Comparison of ENCODE assay signal across 1 cellular context in the genomic region with DNA sequence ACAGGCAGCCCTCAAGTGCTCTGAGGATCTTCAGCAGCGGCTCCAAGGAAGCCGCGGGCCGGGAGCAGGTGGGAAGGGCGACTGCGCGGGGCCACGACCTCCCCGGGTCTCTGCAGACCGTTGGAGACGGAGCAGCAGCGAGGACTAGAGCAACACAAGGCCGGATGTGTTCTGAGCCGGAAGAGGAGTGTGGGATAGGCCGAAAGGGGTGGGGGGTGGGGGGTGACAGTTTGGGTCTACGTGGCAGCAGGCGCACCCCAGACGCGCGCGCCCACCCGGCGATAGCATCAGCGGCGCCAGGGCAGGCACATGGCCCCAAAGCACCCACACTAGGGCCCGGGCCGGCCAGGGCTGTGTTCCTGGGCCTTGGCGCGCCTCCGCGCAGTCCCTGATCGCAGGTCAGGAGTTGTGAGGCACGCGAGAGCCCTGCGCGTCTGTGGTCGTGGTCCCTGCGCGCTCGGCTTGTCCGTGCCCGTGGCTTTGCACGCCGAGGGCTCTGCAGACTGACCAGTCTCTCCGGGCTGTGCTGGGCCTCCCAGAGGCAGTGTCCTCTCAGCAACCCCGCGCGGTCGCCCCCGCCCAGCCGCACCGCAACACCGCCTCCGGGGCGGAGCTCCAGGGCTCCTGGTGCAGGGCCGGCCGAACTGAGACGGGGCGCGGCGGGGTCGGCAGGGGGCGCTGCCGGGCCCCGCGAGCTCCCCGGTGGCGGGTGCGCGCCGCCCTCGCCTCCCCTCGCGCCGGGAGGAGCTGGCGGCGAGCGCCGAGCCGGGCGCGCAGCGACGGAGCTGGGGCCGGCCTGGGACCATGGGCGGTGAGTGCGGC.
A peak's percentile ranks its signal among the peaks of the same experiment; 100 is the strongest.
TF ChIP-seq lines count a peak whose summit lies in the region.

A gene with protein sequence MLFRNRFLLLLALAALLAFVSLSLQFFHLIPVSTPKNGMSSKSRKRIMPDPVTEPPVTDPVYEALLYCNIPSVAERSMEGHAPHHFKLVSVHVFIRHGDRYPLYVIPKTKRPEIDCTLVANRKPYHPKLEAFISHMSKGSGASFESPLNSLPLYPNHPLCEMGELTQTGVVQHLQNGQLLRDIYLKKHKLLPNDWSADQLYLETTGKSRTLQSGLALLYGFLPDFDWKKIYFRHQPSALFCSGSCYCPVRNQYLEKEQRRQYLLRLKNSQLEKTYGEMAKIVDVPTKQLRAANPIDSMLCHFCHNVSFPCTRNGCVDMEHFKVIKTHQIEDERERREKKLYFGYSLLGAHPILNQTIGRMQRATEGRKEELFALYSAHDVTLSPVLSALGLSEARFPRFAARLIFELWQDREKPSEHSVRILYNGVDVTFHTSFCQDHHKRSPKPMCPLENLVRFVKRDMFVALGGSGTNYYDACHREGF (plus strand): TSS at position 725 of the 822 bp plus-strand sequence. CDS start 28,351 bp downstream, outside the sequence.

TF ChIP-seq in HepG2, 621 proteins besides CTCF, POLR2A, EP300 and RAD21 (continued from another document and continues in another):
- TF ChIP-seq, protein P1, sequence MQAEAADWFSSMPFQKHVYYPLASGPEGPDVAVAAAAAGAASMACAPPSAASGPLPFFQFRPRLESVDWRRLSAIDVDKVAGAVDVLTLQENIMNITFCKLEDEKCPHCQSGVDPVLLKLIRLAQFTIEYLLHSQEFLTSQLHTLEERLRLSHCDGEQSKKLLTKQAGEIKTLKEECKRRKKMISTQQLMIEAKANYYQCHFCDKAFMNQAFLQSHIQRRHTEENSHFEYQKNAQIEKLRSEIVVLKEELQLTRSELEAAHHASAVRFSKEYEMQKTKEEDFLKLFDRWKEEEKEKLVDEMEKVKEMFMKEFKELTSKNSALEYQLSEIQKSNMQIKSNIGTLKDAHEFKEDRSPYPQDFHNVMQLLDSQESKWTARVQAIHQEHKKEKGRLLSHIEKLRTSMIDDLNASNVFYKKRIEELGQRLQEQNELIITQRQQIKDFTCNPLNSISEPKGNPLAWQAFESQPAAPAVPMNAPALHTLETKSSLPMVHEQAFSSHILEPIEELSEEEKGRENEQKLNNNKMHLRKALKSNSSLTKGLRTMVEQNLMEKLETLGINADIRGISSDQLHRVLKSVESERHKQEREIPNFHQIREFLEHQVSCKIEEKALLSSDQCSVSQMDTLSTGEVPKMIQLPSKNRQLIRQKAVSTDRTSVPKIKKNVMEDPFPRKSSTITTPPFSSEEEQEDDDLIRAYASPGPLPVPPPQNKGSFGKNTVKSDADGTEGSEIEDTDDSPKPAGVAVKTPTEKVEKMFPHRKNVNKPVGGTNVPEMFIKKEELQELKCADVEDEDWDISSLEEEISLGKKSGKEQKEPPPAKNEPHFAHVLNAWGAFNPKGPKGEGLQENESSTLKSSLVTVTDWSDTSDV (CRISPR knock-in tag; IDR thresholded peaks at IDR 0.05), result 0 out of 2 replicates have a peak, but pooled peaks have one; percentile 31
- TF ChIP-seq ZZZ3 (CRISPR knock-in tag; IDR thresholded peaks at IDR 0.05; ENCODE audit: borderline replicate concordance) (no peak), ZKSCAN8 (CRISPR knock-in tag; IDR thresholded peaks at IDR 0.05; ENCODE audit: borderline replicate concordance) (no peak), ZFP36L2 (CRISPR knock-in tag; IDR thresholded peaks at IDR 0.05) (no peak), SP140L (CRISPR knock-in tag; IDR thresholded peaks at IDR 0.05; ENCODE audit: borderline replicate concordance) (no peak), ZIK1 (CRISPR knock-in tag; IDR thresholded peaks at IDR 0.05; ENCODE audit: borderline replicate concordance, low read depth) (no peak), ZNF546 (CRISPR knock-in tag; conservative IDR thresholded peaks at IDR 0.05) (no peak), SMAD9 (CRISPR knock-in tag; IDR thresholded peaks at IDR 0.05) (no peak), ZNF615 (CRISPR knock-in tag; IDR thresholded peaks at IDR 0.05; ENCODE audit: borderline replicate concordance) (no peak), SP4 (CRISPR knock-in tag; IDR thresholded peaks at IDR 0.05) (peak; percentile 62; the same call in 1 of the 2 replicates), RXRA (CRISPR knock-in tag; IDR thresholded peaks at IDR 0.05) (peak; percentile 77), ZNF3 (CRISPR knock-in tag; IDR thresholded peaks at IDR 0.05) (no peak), SOX5 (CRISPR knock-in tag; IDR thresholded peaks at IDR 0.05; ENCODE audit: borderline replicate concordance) (no peak), LCORL (IDR thresholded peaks at IDR 0.05) (no peak), LCORL (CRISPR knock-in tag; IDR thresholded peaks at IDR 0.05) (no peak), BORCS8-MEF2B (CRISPR knock-in tag; IDR thresholded peaks at IDR 0.05) (peak; percentile 32; the same call in 1 of the 2 replicates), ZMYM2 (CRISPR knock-in tag; IDR thresholded peaks at IDR 0.05) (0 out of 2 replicates have a peak, but pooled peaks have one; percentile 50), FOXJ3 (CRISPR knock-in tag; IDR thresholded peaks at IDR 0.05; ENCODE audit: borderline replicate concordance) (no peak), ZNF496 (CRISPR knock-in tag; IDR thresholded peaks at IDR 0.05; ENCODE audit: insufficient replicate concordance) (no peak), ZNF251 (CRISPR knock-in tag; IDR thresholded peaks at IDR 0.05) (no peak), ZNF274 (CRISPR knock-in tag; IDR thresholded peaks at IDR 0.05) (peak; percentile 70), ZFP1 (CRISPR knock-in tag; IDR thresholded peaks at IDR 0.05) (no peak), ZFY (CRISPR knock-in tag; IDR thresholded peaks at IDR 0.05) (peak; percentile 85), KDM5A (IDR thresholded peaks at IDR 0.05; ENCODE audit: borderline replicate concordance, low read length) (no peak), RBFOX2 (IDR thresholded peaks at IDR 0.05; ENCODE audit: low read depth, low read length) (peak; percentile 78), BRCA1 (CRISPR knock-in tag; IDR thresholded peaks at IDR 0.05) (no peak)
- TF ChIP-seq, protein P2, sequence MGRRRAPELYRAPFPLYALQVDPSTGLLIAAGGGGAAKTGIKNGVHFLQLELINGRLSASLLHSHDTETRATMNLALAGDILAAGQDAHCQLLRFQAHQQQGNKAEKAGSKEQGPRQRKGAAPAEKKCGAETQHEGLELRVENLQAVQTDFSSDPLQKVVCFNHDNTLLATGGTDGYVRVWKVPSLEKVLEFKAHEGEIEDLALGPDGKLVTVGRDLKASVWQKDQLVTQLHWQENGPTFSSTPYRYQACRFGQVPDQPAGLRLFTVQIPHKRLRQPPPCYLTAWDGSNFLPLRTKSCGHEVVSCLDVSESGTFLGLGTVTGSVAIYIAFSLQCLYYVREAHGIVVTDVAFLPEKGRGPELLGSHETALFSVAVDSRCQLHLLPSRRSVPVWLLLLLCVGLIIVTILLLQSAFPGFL (CRISPR knock-in tag; IDR thresholded peaks at IDR 0.05), result no peak
- TF ChIP-seq, protein P3, sequence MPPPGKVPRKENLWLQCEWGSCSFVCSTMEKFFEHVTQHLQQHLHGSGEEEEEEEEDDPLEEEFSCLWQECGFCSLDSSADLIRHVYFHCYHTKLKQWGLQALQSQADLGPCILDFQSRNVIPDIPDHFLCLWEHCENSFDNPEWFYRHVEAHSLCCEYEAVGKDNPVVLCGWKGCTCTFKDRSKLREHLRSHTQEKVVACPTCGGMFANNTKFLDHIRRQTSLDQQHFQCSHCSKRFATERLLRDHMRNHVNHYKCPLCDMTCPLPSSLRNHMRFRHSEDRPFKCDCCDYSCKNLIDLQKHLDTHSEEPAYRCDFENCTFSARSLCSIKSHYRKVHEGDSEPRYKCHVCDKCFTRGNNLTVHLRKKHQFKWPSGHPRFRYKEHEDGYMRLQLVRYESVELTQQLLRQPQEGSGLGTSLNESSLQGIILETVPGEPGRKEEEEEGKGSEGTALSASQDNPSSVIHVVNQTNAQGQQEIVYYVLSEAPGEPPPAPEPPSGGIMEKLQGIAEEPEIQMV (CRISPR knock-in tag; IDR thresholded peaks at IDR 0.05; ENCODE audit: low read depth), result no peak
- TF ChIP-seq, protein P4, sequence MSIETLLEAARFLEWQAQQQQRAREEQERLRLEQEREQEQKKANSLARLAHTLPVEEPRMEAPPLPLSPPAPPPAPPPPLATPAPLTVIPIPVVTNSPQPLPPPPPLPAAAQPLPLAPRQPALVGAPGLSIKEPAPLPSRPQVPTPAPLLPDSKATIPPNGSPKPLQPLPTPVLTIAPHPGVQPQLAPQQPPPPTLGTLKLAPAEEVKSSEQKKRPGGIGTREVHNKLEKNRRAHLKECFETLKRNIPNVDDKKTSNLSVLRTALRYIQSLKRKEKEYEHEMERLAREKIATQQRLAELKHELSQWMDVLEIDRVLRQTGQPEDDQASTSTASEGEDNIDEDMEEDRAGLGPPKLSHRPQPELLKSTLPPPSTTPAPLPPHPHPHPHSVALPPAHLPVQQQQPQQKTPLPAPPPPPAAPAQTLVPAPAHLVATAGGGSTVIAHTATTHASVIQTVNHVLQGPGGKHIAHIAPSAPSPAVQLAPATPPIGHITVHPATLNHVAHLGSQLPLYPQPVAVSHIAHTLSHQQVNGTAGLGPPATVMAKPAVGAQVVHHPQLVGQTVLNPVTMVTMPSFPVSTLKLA (IDR thresholded peaks at IDR 0.05), result no peak
- TF ChIP-seq, protein P5, sequence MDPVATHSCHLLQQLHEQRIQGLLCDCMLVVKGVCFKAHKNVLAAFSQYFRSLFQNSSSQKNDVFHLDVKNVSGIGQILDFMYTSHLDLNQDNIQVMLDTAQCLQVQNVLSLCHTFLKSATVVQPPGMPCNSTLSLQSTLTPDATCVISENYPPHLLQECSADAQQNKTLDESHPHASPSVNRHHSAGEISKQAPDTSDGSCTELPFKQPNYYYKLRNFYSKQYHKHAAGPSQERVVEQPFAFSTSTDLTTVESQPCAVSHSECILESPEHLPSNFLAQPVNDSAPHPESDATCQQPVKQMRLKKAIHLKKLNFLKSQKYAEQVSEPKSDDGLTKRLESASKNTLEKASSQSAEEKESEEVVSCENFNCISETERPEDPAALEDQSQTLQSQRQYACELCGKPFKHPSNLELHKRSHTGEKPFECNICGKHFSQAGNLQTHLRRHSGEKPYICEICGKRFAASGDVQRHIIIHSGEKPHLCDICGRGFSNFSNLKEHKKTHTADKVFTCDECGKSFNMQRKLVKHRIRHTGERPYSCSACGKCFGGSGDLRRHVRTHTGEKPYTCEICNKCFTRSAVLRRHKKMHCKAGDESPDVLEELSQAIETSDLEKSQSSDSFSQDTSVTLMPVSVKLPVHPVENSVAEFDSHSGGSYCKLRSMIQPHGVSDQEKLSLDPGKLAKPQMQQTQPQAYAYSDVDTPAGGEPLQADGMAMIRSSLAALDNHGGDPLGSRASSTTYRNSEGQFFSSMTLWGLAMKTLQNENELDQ (CRISPR knock-in tag; IDR thresholded peaks at IDR 0.05; ENCODE audit: borderline replicate concordance), result no peak
- TF ChIP-seq, protein P6, sequence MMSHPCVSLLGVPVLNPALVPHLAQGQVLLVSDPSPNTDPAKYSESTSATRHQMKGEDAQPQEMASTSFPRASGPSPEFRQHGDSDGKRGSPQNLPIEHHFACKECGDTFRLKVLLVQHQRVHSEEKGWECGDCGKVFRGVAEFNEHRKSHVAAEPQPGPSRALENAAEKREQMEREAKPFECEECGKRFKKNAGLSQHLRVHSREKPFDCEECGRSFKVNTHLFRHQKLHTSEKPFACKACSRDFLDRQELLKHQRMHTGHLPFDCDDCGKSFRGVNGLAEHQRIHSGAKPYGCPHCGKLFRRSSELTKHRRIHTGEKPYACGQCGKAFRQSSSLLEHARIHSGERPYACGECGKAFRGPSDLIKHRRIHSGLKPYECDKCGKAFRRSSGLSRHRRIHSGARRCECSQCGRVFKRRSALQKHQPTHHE (CRISPR knock-in tag; IDR thresholded peaks at IDR 0.05; ENCODE audit: borderline replicate concordance), result no peak
- TF ChIP-seq, protein P7, sequence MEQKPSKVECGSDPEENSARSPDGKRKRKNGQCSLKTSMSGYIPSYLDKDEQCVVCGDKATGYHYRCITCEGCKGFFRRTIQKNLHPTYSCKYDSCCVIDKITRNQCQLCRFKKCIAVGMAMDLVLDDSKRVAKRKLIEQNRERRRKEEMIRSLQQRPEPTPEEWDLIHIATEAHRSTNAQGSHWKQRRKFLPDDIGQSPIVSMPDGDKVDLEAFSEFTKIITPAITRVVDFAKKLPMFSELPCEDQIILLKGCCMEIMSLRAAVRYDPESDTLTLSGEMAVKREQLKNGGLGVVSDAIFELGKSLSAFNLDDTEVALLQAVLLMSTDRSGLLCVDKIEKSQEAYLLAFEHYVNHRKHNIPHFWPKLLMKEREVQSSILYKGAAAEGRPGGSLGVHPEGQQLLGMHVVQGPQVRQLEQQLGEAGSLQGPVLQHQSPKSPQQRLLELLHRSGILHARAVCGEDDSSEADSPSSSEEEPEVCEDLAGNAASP (CRISPR knock-in tag; IDR thresholded peaks at IDR 0.05; ENCODE audit: borderline replicate concordance), result peak; percentile 39; the same call in 1 of the 2 replicates
- TF ChIP-seq, protein P8, sequence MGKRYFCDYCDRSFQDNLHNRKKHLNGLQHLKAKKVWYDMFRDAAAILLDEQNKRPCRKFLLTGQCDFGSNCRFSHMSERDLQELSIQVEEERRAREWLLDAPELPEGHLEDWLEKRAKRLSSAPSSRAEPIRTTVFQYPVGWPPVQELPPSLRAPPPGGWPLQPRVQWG (CRISPR knock-in tag; IDR thresholded peaks at IDR 0.05; ENCODE audit: borderline replicate concordance, low read depth), result no peak
- TF ChIP-seq, protein P9, sequence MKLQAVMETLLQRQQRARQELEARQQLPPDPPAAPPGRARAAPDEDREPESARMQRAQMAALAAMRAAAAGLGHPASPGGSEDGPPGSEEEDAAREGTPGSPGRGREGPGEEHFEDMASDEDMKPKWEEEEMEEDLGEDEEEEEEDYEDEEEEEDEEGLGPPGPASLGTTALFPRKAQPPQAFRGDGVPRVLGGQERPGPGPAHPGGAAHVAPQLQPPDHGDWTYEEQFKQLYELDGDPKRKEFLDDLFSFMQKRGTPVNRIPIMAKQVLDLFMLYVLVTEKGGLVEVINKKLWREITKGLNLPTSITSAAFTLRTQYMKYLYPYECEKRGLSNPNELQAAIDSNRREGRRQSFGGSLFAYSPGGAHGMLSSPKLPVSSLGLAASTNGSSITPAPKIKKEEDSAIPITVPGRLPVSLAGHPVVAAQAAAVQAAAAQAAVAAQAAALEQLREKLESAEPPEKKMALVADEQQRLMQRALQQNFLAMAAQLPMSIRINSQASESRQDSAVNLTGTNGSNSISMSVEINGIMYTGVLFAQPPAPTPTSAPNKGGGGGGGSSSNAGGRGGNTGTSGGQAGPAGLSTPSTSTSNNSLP (IDR thresholded peaks at IDR 0.05; ENCODE audit: low read depth, low read length), result no peak
- TF ChIP-seq, protein P10, sequence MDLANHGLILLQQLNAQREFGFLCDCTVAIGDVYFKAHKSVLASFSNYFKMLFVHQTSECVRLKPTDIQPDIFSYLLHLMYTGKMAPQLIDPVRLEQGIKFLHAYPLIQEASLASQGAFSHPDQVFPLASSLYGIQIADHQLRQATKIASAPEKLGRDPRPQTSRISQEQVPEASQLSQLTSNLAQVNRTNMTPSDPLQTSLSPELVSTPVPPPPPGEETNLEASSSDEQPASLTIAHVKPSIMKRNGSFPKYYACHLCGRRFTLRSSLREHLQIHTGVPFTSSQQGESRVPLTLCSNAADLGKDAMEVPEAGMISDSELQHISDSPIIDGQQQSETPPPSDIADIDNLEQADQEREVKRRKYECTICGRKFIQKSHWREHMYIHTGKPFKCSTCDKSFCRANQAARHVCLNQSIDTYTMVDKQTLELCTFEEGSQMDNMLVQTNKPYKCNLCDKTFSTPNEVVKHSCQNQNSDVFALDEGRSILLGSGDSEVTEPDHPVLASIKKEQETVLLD (CRISPR knock-in tag; IDR thresholded peaks at IDR 0.05; ENCODE audit: low read depth), result peak; percentile 69
- TF ChIP-seq, protein P11, sequence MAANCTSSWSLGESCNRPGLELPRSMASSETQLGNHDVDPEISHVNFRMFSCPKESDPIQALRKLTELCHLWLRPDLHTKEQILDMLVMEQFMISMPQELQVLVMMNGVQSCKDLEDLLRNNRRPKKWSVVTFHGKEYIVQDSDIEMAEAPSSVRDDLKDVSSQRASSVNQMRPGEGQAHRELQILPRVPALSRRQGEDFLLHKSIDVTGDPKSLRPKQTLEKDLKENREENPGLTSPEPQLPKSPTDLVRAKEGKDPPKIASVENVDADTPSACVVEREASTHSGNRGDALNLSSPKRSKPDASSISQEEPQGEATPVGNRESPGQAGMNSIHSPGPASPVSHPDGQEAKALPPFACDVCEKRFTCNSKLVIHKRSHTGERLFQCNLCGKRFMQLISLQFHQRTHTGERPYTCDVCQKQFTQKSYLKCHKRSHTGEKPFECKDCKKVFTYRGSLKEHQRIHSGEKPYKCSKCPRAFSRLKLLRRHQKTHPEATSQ (CRISPR knock-in tag; IDR thresholded peaks at IDR 0.05; ENCODE audit: borderline replicate concordance), result no peak
